ENCODE assay signal across 23 cellular contexts in the genomic region with DNA sequence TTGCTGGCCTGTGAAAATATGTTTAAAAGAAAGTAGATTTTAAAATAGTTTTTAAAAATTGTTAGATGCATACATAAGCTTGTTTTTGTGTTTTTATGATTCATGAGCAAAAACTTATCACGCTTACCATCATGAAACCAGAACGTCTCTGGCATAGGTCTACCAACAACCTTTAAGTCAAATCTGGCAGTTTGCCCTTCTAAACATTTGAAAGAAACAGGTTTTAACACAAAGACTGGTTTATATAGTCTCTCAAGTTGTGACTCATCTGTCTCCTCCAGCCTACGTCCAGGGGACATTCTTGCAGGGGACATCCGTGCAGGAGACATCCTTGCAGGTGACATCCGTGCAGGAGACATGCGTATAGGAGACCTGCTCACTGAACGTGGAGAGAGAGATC. TPM values are rescaled to one million over a fixed set of nuclear protein-coding genes. Genes with fewer than 3 reads are reported as not detected.
A peak's percentile ranks its signal among the peaks of the same experiment; 100 is the strongest.
DNase-seq lines count a peak whose midpoint lies in the region; ATAC-seq and TF ChIP-seq lines count a peak whose summit lies in the region.
"Had no signal": no experiment of that assay in that cellular context is flagged by ENCODE, and none has a peak within 500 bp of the region (broad histone marks: within the 10 kb centered on the region; RNA-seq: fewer than 3 reads in every experiment).

No MANE protein-coding gene starts in this region.

- 21% methylated on average over 7 of the region's 7 CpGs for WGBS in mammary epithelial cell (ENCODE audit: low coverage, missing lambda C conversion rate)

- no peaks in the 10 kb centered on the region for H3K36me3 ChIP-seq in mammary epithelial cell (ENCODE audit: insufficient read depth, low read length)
- H3K36me3 ChIP-seq in breast epithelium, result no peaks in the 10 kb centered on the region
- no peaks in the 10 kb centered on the region for H3K36me3 ChIP-seq in HEK293 (ENCODE audit: control insufficient read depth in 2 of 2, insufficient read depth in 1 of 2, low read length in 2 of 2)
- H3K36me3 ChIP-seq: BE2C; BLaER1 treated with 17β-estradiol and CSF1 and Interleukin-3, amounts not matched to agents 10 nM and 100 nM had no signal

- H3K4me1 ChIP-seq in mammary epithelial cell (ENCODE audit: insufficient read depth, low read length) (no peaks in the 10 kb centered on the region), breast epithelium (no peaks in the 10 kb centered on the region), HEK293 (ENCODE audit: control insufficient read depth, insufficient read depth, low read length) (no peaks in the 10 kb centered on the region)
- H3K4me1 ChIP-seq: A549; BE2C; BLaER1 treated with 17β-estradiol and CSF1 and Interleukin-3, amounts not matched to agents 10 nM and 100 nM had no signal

- H3K4me3 ChIP-seq in mammary epithelial cell (replicated peaks in 1 of 3; ENCODE audit: insufficient read depth in 1 of 3, low read depth in 2 of 3, low read length in 3 of 3) (no peak overlapping the region), breast epithelium (no peak overlapping the region), HEK293 (ENCODE audit: low read depth, low read length) (no peak overlapping the region), epithelial cell of esophagus (ENCODE audit: low read length) (no peak overlapping the region)
- H3K4me3 ChIP-seq: A549; BLaER1 treated with 17β-estradiol and CSF1 and Interleukin-3, amounts not matched to agents 10 nM and 100 nM; GM12878; GM23338 had no signal

- intact Hi-C loops in mammary epithelial cell (cut with micrococcal nuclease) (no loop called here), breast epithelium (cut with DNase I; ENCODE audit: low total_unique reads) (no loop called here)

- no peak overlapping the region for H2AFZ ChIP-seq in mammary epithelial cell (ENCODE audit: low read depth, low read length)
- H2AFZ ChIP-seq: GM23338 had no signal

- no peak for ATAC-seq in HG03095 (IDR thresholded peaks at IDR 0.05; ENCODE audit: unreplicated experiment)
- ATAC-seq: A549, GM12878, GM23338, HCT116 had no signal

- no peak for TF ChIP-seq POLR2A in breast epithelium (IDR thresholded peaks at IDR 0.05)

- POLR2A ChIA-PET in HEK293 (lab: Yijun Ruan, JAX), result no interaction called here

- CTCF ChIA-PET in mammary epithelial cell (lab: Charles Lee; ENCODE audit: low non-redundant PET), result no interaction called here
- CTCF ChIA-PET in HEK293 (lab: Yijun Ruan, JAX), result interaction anchor here (0.6 kb wide), 1 partner anchor 492 kb away, joined by 3 read pairs; no protein-coding TSS in a partner anchor

- dilution Hi-C loops in mammary epithelial cell (cut with HindIII; ENCODE audit: low sequenced_read_pairs), result no loop called here

- BruUV-seq in mammary epithelial cell (replicated peaks; lab: Mats Ljungman, UMichigan), result no TSS peak

- H3K4me2 ChIP-seq in mammary epithelial cell (ENCODE audit: insufficient read depth, low read depth, low read length), result no peak overlapping the region
- H3K4me2 ChIP-seq: A549; BLaER1 treated with 17β-estradiol and CSF1 and Interleukin-3, amounts not matched to agents 10 nM and 100 nM; GM23338 had no signal

- DNase-seq in mammary epithelial cell, result peak; percentile 44
- DNase-seq in breast epithelium (ENCODE audit: low spot score in 2 of 2), result no peak
- DNase-seq in epithelial cell of esophagus (ENCODE audit: low read depth), result peak; percentile 7
- DNase-seq in D341Med (ENCODE audit: low spot score), result no peak
- DNase-seq: 8988T; ACHN; AML-193; BE2C; CD4-positive, alpha-beta T cell; CD8-positive, alpha-beta memory T cell; DMS79; EL; GDM1; H9; HFFc6 had no signal

- H3K27me3 ChIP-seq in mammary epithelial cell (ENCODE audit: insufficient read depth, low read length) (no peaks in the 10 kb centered on the region), breast epithelium (no peaks in the 10 kb centered on the region)
- H3K27me3 ChIP-seq: BE2C; BLaER1 treated with 17β-estradiol and CSF1 and Interleukin-3, amounts not matched to agents 10 nM and 100 nM had no signal

- H3K27ac ChIP-seq in mammary epithelial cell (ENCODE audit: insufficient read depth, low read depth, low read length) (no peak overlapping the region), breast epithelium (no peak overlapping the region), HEK293 (ENCODE audit: extremely low read depth, low read depth, low read length) (no peak overlapping the region)
- H3K27ac ChIP-seq: A549; BLaER1 treated with 17β-estradiol and CSF1 and Interleukin-3, amounts not matched to agents 10 nM and 100 nM had no signal

- TF ChIP-seq CTCF in mammary epithelial cell (conservative IDR thresholded peaks at IDR 0.05 in 1 of 2, IDR thresholded peaks at IDR 0.05 in 1 of 2; ENCODE audit: extremely low read depth in 1 of 2, insufficient read depth in 1 of 2, low read depth in 1 of 2, low read length in 2 of 2) (no peak), breast epithelium (IDR thresholded peaks at IDR 0.05) (no peak), HEK293 (tag by site-specific recombination; IDR thresholded peaks at IDR 0.05) (no peak), epithelial cell of esophagus (IDR thresholded peaks at IDR 0.05; ENCODE audit: insufficient read depth, low read depth, low read length, missing control alignments) (no peak)

- H3K9me3 ChIP-seq in mammary epithelial cell (replicated peaks; ENCODE audit: insufficient read depth, low read length) (no peaks in the 10 kb centered on the region), breast epithelium (no peaks in the 10 kb centered on the region), HEK293 (ENCODE audit: control insufficient read depth, insufficient read depth, low read depth, low read length) (no peaks in the 10 kb centered on the region)
- H3K9me3 ChIP-seq: A549, BE2C had no signal

- in situ Hi-C loops in mammary epithelial cell (cut with MboI; ENCODE audit: low sequenced_read_pairs in 2 of 2), result loop anchor here in 1 of 2 donors (25.0 kb wide), 1 partner anchor 360 kb away; no protein-coding TSS in a partner anchor

- no peaks in the 10 kb centered on the region for H4K20me1 ChIP-seq in mammary epithelial cell (ENCODE audit: insufficient read depth, low read length)
- H4K20me1 ChIP-seq: BLaER1 treated with 17β-estradiol and CSF1 and Interleukin-3, amounts not matched to agents 10 nM and 100 nM had no signal

- no peak overlapping the region for H3K9ac ChIP-seq in mammary epithelial cell (ENCODE audit: insufficient read depth, low read length)
- H3K9ac ChIP-seq: BLaER1 treated with 17β-estradiol and CSF1 and Interleukin-3, amounts not matched to agents 10 nM and 100 nM had no signal

- no peaks in the 10 kb centered on the region for H3K79me2 ChIP-seq in mammary epithelial cell (ENCODE audit: insufficient read depth, low read length)

TF ChIP-seq in HEK293, 187 proteins besides CTCF, POLR2A, EP300 and RAD21:
- TF ChIP-seq ZNF169 (tag by site-specific recombination; IDR thresholded peaks at IDR 0.05) (no peak), WT1 (tag by site-specific recombination; IDR thresholded peaks at IDR 0.05) (no peak), FEZF1 (tag by site-specific recombination; IDR thresholded peaks at IDR 0.05) (no peak), GLIS1 (tag by site-specific recombination; IDR thresholded peaks at IDR 0.05) (peak; percentile 57), GLI4 (tag by site-specific recombination; IDR thresholded peaks at IDR 0.05) (no peak), MYNN (tag by site-specific recombination; IDR thresholded peaks at IDR 0.05; ENCODE audit: borderline replicate concordance) (no peak)
- TF ChIP-seq, protein P1, sequence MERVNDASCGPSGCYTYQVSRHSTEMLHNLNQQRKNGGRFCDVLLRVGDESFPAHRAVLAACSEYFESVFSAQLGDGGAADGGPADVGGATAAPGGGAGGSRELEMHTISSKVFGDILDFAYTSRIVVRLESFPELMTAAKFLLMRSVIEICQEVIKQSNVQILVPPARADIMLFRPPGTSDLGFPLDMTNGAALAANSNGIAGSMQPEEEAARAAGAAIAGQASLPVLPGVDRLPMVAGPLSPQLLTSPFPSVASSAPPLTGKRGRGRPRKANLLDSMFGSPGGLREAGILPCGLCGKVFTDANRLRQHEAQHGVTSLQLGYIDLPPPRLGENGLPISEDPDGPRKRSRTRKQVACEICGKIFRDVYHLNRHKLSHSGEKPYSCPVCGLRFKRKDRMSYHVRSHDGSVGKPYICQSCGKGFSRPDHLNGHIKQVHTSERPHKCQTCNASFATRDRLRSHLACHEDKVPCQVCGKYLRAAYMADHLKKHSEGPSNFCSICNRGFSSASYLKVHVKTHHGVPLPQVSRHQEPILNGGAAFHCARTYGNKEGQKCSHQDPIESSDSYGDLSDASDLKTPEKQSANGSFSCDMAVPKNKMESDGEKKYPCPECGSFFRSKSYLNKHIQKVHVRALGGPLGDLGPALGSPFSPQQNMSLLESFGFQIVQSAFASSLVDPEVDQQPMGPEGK (tag by site-specific recombination; IDR thresholded peaks at IDR 0.05), result no peak
TF ChIP-seq in HEK293: peak in this region for 1.

RNA-seq across cellular contexts. Expression of a gene that starts 29.6 kb away (rescaled TPM):
- total RNA-seq in mammary epithelial cell, result under 1 TPM; under 0.01 to 0.38 TPM
- polyA plus RNA-seq in mammary epithelial cell, result 0.16 TPM
- polyA minus RNA-seq in mammary epithelial cell, result not detected
- total RNA-seq in breast epithelium, result 10 to 100 TPM in 1 of 3 donors, 1 to 10 TPM in 2; 2.9 to 23.4 (median 3.5) TPM
- total RNA-seq: H4 had no signal

Comparison
In these comparisons a context has a peak if more than half of its experiments do, and no peak if none do; other contexts are left out.
1. DNase-seq: peak in mammary epithelial cell (single experiment) and epithelial cell of esophagus (single experiment); none in breast epithelium (0 of 2) and D341Med (single experiment).